ENCODE assay signal across 14 cellular contexts in the genomic region with DNA sequence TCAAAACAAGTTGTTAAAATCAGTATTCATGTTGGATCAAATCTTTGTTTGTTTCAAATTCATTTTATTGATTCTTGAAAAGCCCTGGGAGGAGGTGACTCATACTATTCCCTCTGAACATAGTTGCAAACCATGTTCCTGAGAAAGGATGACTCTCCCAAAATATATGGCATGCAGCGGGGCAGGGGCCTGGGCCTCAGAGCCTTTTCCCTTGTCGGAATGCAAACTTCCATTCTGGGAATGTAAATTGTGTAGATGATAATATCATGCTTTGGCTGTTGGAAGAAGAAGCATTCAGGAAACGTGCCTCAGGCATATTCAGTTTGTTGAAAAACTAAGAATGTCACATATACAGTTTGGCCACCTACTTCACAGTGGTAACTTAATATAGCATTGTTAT.
DNase-seq lines count a peak whose midpoint lies in the region; ATAC-seq, FAIRE-seq and TF ChIP-seq lines count a peak whose summit lies in the region.
"Had no signal": no experiment of that assay in that cellular context is flagged by ENCODE, and none has a peak within 500 bp of the region (broad histone marks: within the 10 kb centered on the region; RNA-seq: fewer than 3 reads in every experiment).

No MANE protein-coding gene starts in this region.

- H3K23ac ChIP-seq in IMR-90 (ENCODE audit: low read depth, low read length): no peak overlapping the region

- H4K20me1 ChIP-seq in IMR-90 (ENCODE audit: insufficient read depth, low read length): no peaks in the 10 kb centered on the region
- H4K20me1 ChIP-seq: BLaER1 had no signal

- no peak overlapping the region for H2AK5ac ChIP-seq in IMR-90 (ENCODE audit: low read depth, low read length)

- H3K4me2 ChIP-seq in A549: peak overlapping the region; percentile 29; the same call in 1 of the 3 replicates
- no peak overlapping the region; the same call in 1 of the 2 replicates for H3K4me2 ChIP-seq in IMR-90 (ENCODE audit: low read depth, low read length)
- H3K4me2 ChIP-seq: BLaER1 had no signal

- H3K79me1 ChIP-seq in IMR-90 (ENCODE audit: low read depth in 1 of 2, low read length in 2 of 2): peaks cover 0 to 13% of the 10 kb centered on the region in 2 experiments; a peak in 3 of 4 replicates

- CTCF ChIA-PET in A549 (lab: Yijun Ruan, JAX): interaction anchor here (0.6 kb wide), 1 partner anchor 11 kb away, joined by 3 read pairs; no protein-coding TSS in a partner anchor
- CTCF ChIA-PET in IMR-90 (lab: Yijun Ruan, JAX): no interaction called here

- ATAC-seq in A549 (peak in 1 of 2 experiments; percentile 42; a peak in 2 of 6 replicates), IMR-90 (ENCODE audit: low read depth) (peak; percentile 85), GM21381 (IDR thresholded peaks at IDR 0.05; ENCODE audit: unreplicated experiment) (no peak)
- no peak for ATAC-seq in stimulated activated naive CD8-positive, alpha-beta T cell treated with anti-CD3 and anti-CD28 coated beads, Interleukin-15, amount 100 ng/mL, for 72 hours
- ATAC-seq: stimulated activated naive CD8-positive, alpha-beta T cell treated with anti-CD3 and anti-CD28 coated beads, Interleukin-15, Interleukin-2, amounts not matched to agents 100 U/mL and 50 U/mL, for 24 hours had no signal

- H3K4me3 Mint-ChIP-seq in stimulated activated naive CD8-positive, alpha-beta T cell treated with anti-CD3 and anti-CD28 coated beads, Interleukin-15, amount 100 ng/mL, for 72 hours: no peak overlapping the region
- H3K4me3 Mint-ChIP-seq: activated T-cell treated with anti-CD3 and anti-CD28 coated beads, Interleukin-2, amount 50 U/mL, for 24 hours; central memory CD8-positive, alpha-beta T cell had no signal

- no peaks in the 10 kb centered on the region for H3K36me3 ChIP-seq in IMR-90 (ENCODE audit: control insufficient read depth, insufficient read depth, low read length)
- H3K36me3 ChIP-seq in muscle layer of colon (ENCODE audit: insufficient read depth, low read length): no peaks in the 10 kb centered on the region

- no peak overlapping the region for H3K18ac ChIP-seq in IMR-90 (ENCODE audit: low read depth, low read length)

- BruUV-seq in IMR-90 (replicated peaks; lab: Mats Ljungman, UMichigan): no TSS peak

- H3K27me3 ChIP-seq in IMR-90 (ENCODE audit: control insufficient read depth, insufficient read depth, low read length): no peaks in the 10 kb centered on the region
- H3K27me3 ChIP-seq in muscle layer of colon (ENCODE audit: control insufficient read depth in 1 of 2, insufficient read depth in 2 of 2, low read length in 2 of 2): no peaks in the 10 kb centered on the region
- H3K27me3 ChIP-seq: BLaER1 had no signal

- peaks cover 4% of the 10 kb centered on the region for H3K9me1 ChIP-seq in IMR-90 (ENCODE audit: insufficient read depth, low read length)

- TF ChIP-seq EP300 in A549 (IDR thresholded peaks at IDR 0.05): no peak

- no peak for TF ChIP-seq CTCF in A549 (IDR thresholded peaks at IDR 0.05)
- TF ChIP-seq CTCF in IMR-90 (conservative IDR thresholded peaks at IDR 0.05; ENCODE audit: low read depth, low read length): no peak
- no peak for TF ChIP-seq CTCF in coronary artery (IDR thresholded peaks at IDR 0.05)

- peaks cover 46% of the 10 kb centered on the region for H3K27me3 Mint-ChIP-seq in stimulated activated naive CD8-positive, alpha-beta T cell treated with anti-CD3 and anti-CD28 coated beads, Interleukin-15, amount 100 ng/mL, for 72 hours

- H3K56ac ChIP-seq in IMR-90 (ENCODE audit: extremely low read depth, insufficient read depth, low read length): peak overlapping the region; percentile 79; the same call in 1 of the 2 replicates

- WGBS in A549 (ENCODE audit: missing lambda C conversion rate): 55% methylated on average over 3 of the region's 3 CpGs
- no CpG with 5 or more reads among the region's 3 CpGs for WGBS in IMR-90 (ENCODE audit: extremely low coverage in 2 of 2, insufficient read length in 1 of 2), 2 experiments

- intact Hi-C loops in IMR-90 (cut with micrococcal nuclease): loop anchor here (2.0 to 5.0 kb wide), 4 partner anchors 59 to 205 kb away; no protein-coding TSS in a partner anchor

- H2AFZ ChIP-seq in IMR-90 (replicated peaks; ENCODE audit: low read length, poor library complexity): no peak overlapping the region

- no peak overlapping the region for H3K4me3 ChIP-seq in A549
- no peak overlapping the region for H3K4me3 ChIP-seq in IMR-90 (ENCODE audit: insufficient read depth, low read depth, low read length)
- H3K4me3 ChIP-seq in coronary artery: peak overlapping the region; percentile 50
- H3K4me3 ChIP-seq in muscle layer of colon (ENCODE audit: low read depth in 1 of 2, low read length in 2 of 2): no peak overlapping the region
- H3K4me3 ChIP-seq: BLaER1 had no signal

- no peak overlapping the region for H3K9ac ChIP-seq in IMR-90 (ENCODE audit: low read depth, low read length)
- no peak overlapping the region for H3K9ac ChIP-seq in muscle layer of colon (ENCODE audit: low read length)
- H3K9ac ChIP-seq: BLaER1 had no signal

- H3K14ac ChIP-seq in IMR-90 (replicated peaks; ENCODE audit: low read depth, low read length): no peak overlapping the region

- POLR2A ChIA-PET in A549 (lab: Yijun Ruan, JAX) (no interaction called here), IMR-90 (lab: Charles Lee; ENCODE audit: unreplicated experiment) (no interaction called here)

- no peak for TF ChIP-seq POLR2A in A549 (IDR thresholded peaks at IDR 0.05; ENCODE audit: low read length)
- no peak for TF ChIP-seq POLR2A in IMR-90 (IDR thresholded peaks at IDR 0.05; ENCODE audit: low read depth, low read length)

- TF ChIP-seq RAD21 in A549 (conservative IDR thresholded peaks at IDR 0.05 in 1 of 2, IDR thresholded peaks at IDR 0.05 in 1 of 2): no peak
- no peak for TF ChIP-seq RAD21 in IMR-90 (IDR thresholded peaks at IDR 0.05; ENCODE audit: low read length)

- no peak for FAIRE-seq in A549 (lab: Jason Lieb, UNC)

- no peak overlapping the region for H3K27ac ChIP-seq in A549
- H3K27ac ChIP-seq in IMR-90 (ENCODE audit: insufficient read depth, low read length): peak overlapping the region; percentile 96; the same call in 1 of the 2 replicates
- H3K27ac ChIP-seq in coronary artery: peak overlapping the region; percentile 72 to 76
- H3K27ac ChIP-seq in muscle layer of colon (ENCODE audit: low read depth, low read length): peak overlapping the region; percentile 60
- H3K27ac ChIP-seq: BLaER1 had no signal

- H3K4me1 ChIP-seq in A549: peaks cover 14% of the 10 kb centered on the region
- peaks cover 21% of the 10 kb centered on the region for H3K4me1 ChIP-seq in IMR-90 (ENCODE audit: control insufficient read depth, insufficient read depth, low read length)
- H3K4me1 ChIP-seq in muscle layer of colon (ENCODE audit: insufficient read depth, low read length): peaks cover 25% of the 10 kb centered on the region
- H3K4me1 ChIP-seq: BLaER1 had no signal

- peaks cover 26% of the 10 kb centered on the region for H3K4me1 Mint-ChIP-seq in stimulated activated naive CD8-positive, alpha-beta T cell treated with anti-CD3 and anti-CD28 coated beads, Interleukin-15, amount 100 ng/mL, for 72 hours

- H4K8ac ChIP-seq in IMR-90 (ENCODE audit: low read depth in 2 of 2, low read length in 2 of 2): no peak overlapping the region; a peak in 2 of 4 replicates

- no peak overlapping the region for H2BK15ac ChIP-seq in IMR-90 (ENCODE audit: low read depth, low read length)

- no peak overlapping the region for H2BK20ac ChIP-seq in IMR-90 (ENCODE audit: low read depth, low read length)

- no peak overlapping the region for H4K91ac ChIP-seq in IMR-90 (ENCODE audit: insufficient read depth, low read depth, low read length)

- dilution Hi-C loops in IMR-90 (cut with HindIII; ENCODE audit: low sequenced_read_pairs, unreplicated experiment): no loop called here

- peak overlapping the region; percentile 97; the same call in 1 of the 2 replicates for H2BK120ac ChIP-seq in IMR-90 (ENCODE audit: low read depth, low read length)

- peak overlapping the region; percentile 100 for H2BK5ac ChIP-seq in IMR-90 (ENCODE audit: low read depth, low read length, poor library complexity, severe bottlenecking)

- H3K27ac Mint-ChIP-seq in stimulated activated naive CD8-positive, alpha-beta T cell treated with anti-CD3 and anti-CD28 coated beads, Interleukin-15, amount 100 ng/mL, for 72 hours: no peak overlapping the region
- H3K27ac Mint-ChIP-seq: activated T-cell treated with anti-CD3 and anti-CD28 coated beads, Interleukin-2, amount 50 U/mL, for 24 hours; naive B cell had no signal

- H4K5ac ChIP-seq in IMR-90 (ENCODE audit: low read depth, low read length): no peak overlapping the region

- no peak overlapping the region for H2AK9ac ChIP-seq in IMR-90 (replicated peaks; ENCODE audit: low read depth, low read length, poor library complexity)

- in situ Hi-C loops in IMR-90 (cut with MboI; ENCODE audit: low sequenced_read_pairs): no loop called here

- H3K9me3 Mint-ChIP-seq in stimulated activated naive CD8-positive, alpha-beta T cell treated with anti-CD3 and anti-CD28 coated beads, Interleukin-15, amount 100 ng/mL, for 72 hours: peaks cover 10 to 15% of the 10 kb centered on the region in 2 donors
- H3K9me3 Mint-ChIP-seq: central memory CD8-positive, alpha-beta T cell had no signal

- DNase-seq in A549 (ENCODE audit: low read depth in 1 of 2, low spot score in 1 of 2) (no peak), IMR-90 (peak; percentile 90), coronary artery (ENCODE audit: low spot score) (no peak), dermis blood vessel endothelial cell (no peak)
- no peak for DNase-seq in stimulated activated naive CD8-positive, alpha-beta T cell treated with anti-CD3 and anti-CD28 coated beads, Interleukin-15, amount 100 ng/mL, for 72 hours
- DNase-seq in activated CD4-positive, alpha-beta T cell treated with anti-CD3 and anti-CD28 coated beads, Interleukin-2, amount 50 U/mL, for 4 hours: no peak
- DNase-seq: activated T-cell treated with anti-CD3 and anti-CD28 coated beads, Interleukin-2, amount 50 U/mL, for 24 hours; naive B cell; NCI-H1436; stimulated activated naive CD8-positive, alpha-beta T cell treated with anti-CD3 and anti-CD28 coated beads, Interleukin-15, Interleukin-2, amounts not matched to agents 100 U/mL and 50 U/mL, for 24 hours had no signal

- H3K9me3 ChIP-seq in A549 (no peaks in the 10 kb centered on the region), IMR-90 (ENCODE audit: control insufficient read depth, insufficient read depth, low read length) (peaks cover 9% of the 10 kb centered on the region), muscle layer of colon (ENCODE audit: low read length) (no peaks in the 10 kb centered on the region)

- peak overlapping the region; percentile 96; the same call in 1 of the 2 replicates for H3K4ac ChIP-seq in IMR-90 (ENCODE audit: low read depth, low read length)

TF ChIP-seq in A549, 52 proteins besides CTCF, POLR2A, EP300 and RAD21 (continues in another document):
- no peak for TF ChIP-seq FOSL2 (IDR thresholded peaks at IDR 0.05)
- TF ChIP-seq FOSL2 (CRISPR knock-in tag; IDR thresholded peaks at IDR 0.05): peak; percentile 63
- TF ChIP-seq NR3C1 (IDR thresholded peaks at IDR 0.05): no peak

TF ChIP-seq in IMR-90, 13 proteins besides CTCF, POLR2A, EP300 and RAD21 (continues in another document):
- TF ChIP-seq MXI1 (IDR thresholded peaks at IDR 0.05; ENCODE audit: borderline replicate concordance, low read depth, low read length) (no peak), CHD1 (IDR thresholded peaks at IDR 0.05; ENCODE audit: low read depth, low read length) (no peak), RCOR1 (IDR thresholded peaks at IDR 0.05; ENCODE audit: insufficient replicate concordance, low read length) (no peak), CEBPB (IDR thresholded peaks at IDR 0.05; ENCODE audit: low read depth, low read length) (no peak)

Comparison
In these comparisons a context has a peak if more than half of its experiments do, and no peak if none do; other contexts are left out.
1. H3K27ac ChIP-seq: peak in IMR-90 (single experiment), coronary artery (2 of 2) and muscle layer of colon (single experiment); none in A549 (0 of 2).